9 cellular contexts compared by ENCODE assay signal in the genomic region with DNA sequence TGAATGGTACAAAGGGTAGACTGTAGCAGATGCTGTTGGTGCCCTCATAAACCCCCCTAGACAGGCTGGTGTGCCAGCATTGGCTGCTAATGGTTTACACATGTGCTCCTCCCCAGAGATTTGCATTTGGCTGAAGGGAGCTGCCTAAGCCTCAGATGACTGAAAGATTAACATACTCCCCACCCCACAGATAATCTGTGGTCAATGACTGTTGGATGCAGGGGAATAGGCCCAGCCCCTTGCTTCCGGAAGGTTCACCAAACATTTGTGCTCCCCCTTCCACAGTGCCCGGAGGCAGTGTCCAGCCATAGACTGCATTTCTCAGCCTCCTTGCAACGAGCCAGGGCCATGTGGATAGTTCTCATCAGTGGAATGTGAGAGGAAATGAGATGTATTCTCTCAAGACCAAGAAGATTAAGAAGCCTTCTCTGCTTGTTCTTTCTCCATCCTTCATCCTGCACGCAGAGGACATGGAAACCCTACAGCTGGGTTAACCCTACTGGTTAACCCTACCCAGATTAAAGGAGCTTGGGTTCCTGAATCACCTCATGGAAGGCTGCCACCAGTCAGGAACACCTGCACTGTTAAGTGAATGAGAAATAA.
DNase-seq lines count a peak whose midpoint lies in the region; ATAC-seq and TF ChIP-seq lines count a peak whose summit lies in the region.
"Had no signal": no experiment of that assay in that cellular context is flagged by ENCODE, and none has a peak within 500 bp of the region (broad histone marks: within the 10 kb centered on the region; RNA-seq: fewer than 3 reads in every experiment).

No MANE protein-coding gene starts in this region.

- intact Hi-C loops in esophagus muscularis mucosa (cut with DNase I): no loop called here
- intact Hi-C loops in thyroid gland (cut with DNase I): no loop called here

- H3K27ac Mint-ChIP-seq in activated naive CD4-positive, alpha-beta T cell treated with anti-CD3 and anti-CD28 coated beads, Interleukin-2, amount 10 ng/mL, durations not matched to agents 7 days and 5 days: no peak overlapping the region

- H3K9me3 ChIP-seq in esophagus muscularis mucosa: no peaks in the 10 kb centered on the region
- no peaks in the 10 kb centered on the region for H3K9me3 ChIP-seq in thyroid gland

- H3K36me3 ChIP-seq in esophagus muscularis mucosa (no peaks in the 10 kb centered on the region), thyroid gland (no peaks in the 10 kb centered on the region)

- CTCF ChIA-PET in activated naive CD4-positive, alpha-beta T cell treated with anti-CD3 and anti-CD28 coated beads, Interleukin-2, amount 10 ng/mL, durations not matched to agents 7 days and 5 days (lab: Charles Lee): interaction anchor here (0.8 to 15.8 kb wide), 7 partner anchors 22 to 129 kb away, joined by 3 to 298 read pairs (median 4); partner anchors contain the start of gene LMNB1

- TF ChIP-seq POLR2A in esophagus muscularis mucosa (IDR thresholded peaks at IDR 0.05; ENCODE audit: low read depth) (no peak), thyroid gland (IDR thresholded peaks at IDR 0.05) (no peak)

- no peak overlapping the region for H3K4me3 Mint-ChIP-seq in activated naive CD4-positive, alpha-beta T cell treated with anti-CD3 and anti-CD28 coated beads, Interleukin-2, amount 10 ng/mL, durations not matched to agents 7 days and 5 days

- TF ChIP-seq EP300 in esophagus muscularis mucosa (IDR thresholded peaks at IDR 0.05): no peak

- H3K4me1 Mint-ChIP-seq in activated naive CD4-positive, alpha-beta T cell treated with anti-CD3 and anti-CD28 coated beads, Interleukin-2, amount 10 ng/mL, durations not matched to agents 7 days and 5 days: peaks cover 23% of the 10 kb centered on the region

- TF ChIP-seq CTCF in fibroblast of villous mesenchyme (IDR thresholded peaks at IDR 0.05; ENCODE audit: insufficient read depth, low read depth, low read length) (no peak), esophagus muscularis mucosa (IDR thresholded peaks at IDR 0.05) (no peak), thyroid gland (IDR thresholded peaks at IDR 0.05) (no peak)

- H3K4me3 ChIP-seq in fibroblast of villous mesenchyme (ENCODE audit: low read depth, low read length) (no peak overlapping the region), esophagus muscularis mucosa (no peak overlapping the region), thyroid gland (replicated peaks in 1 of 3) (no peak overlapping the region)

- H3K4me1 ChIP-seq in esophagus muscularis mucosa: no peaks in the 10 kb centered on the region
- H3K4me1 ChIP-seq in thyroid gland: no peaks in the 10 kb centered on the region
- H3K4me1 ChIP-seq: parathyroid adenoma had no signal

- WGBS in esophagus muscularis mucosa: 49% methylated on average over 3 of the region's 4 CpGs
- 46 to 55% methylated on average over 4 of the region's 4 CpGs for WGBS in thyroid gland, 2 donors

- no peaks in the 10 kb centered on the region for H3K36me3 Mint-ChIP-seq in activated naive CD4-positive, alpha-beta T cell treated with anti-CD3 and anti-CD28 coated beads, Interleukin-2, amount 10 ng/mL, durations not matched to agents 7 days and 5 days

- H3K27ac ChIP-seq in esophagus muscularis mucosa (replicated peaks in 1 of 4) (no peak overlapping the region), thyroid gland (no peak overlapping the region)
- H3K27ac ChIP-seq: parathyroid adenoma had no signal

- DNase-seq in NCI-H526 (lab: John Stamatoyannopoulos, UW) (peak; percentile 83 to 84), fibroblast of villous mesenchyme (ENCODE audit: low read depth) (peak; percentile 36), esophagus muscularis mucosa (ENCODE audit: extremely low spot score) (no peak), thyroid gland (no peak), germinal center (ENCODE audit: low spot score) (no peak)
- DNase-seq in activated naive CD4-positive, alpha-beta T cell treated with anti-CD3 and anti-CD28 coated beads, Interleukin-2, amount 10 ng/mL, durations not matched to agents 7 days and 5 days: no peak

- H3K27me3 ChIP-seq in esophagus muscularis mucosa: peaks cover 0 to 12% (median 0%) of the 10 kb centered on the region in 4 donors
- H3K27me3 ChIP-seq in thyroid gland: no peaks in the 10 kb centered on the region

- peak; percentile 64 for ATAC-seq in GM18511 (IDR thresholded peaks at IDR 0.05; ENCODE audit: unreplicated experiment)
- peak; percentile 65 for ATAC-seq in HG02678 (IDR thresholded peaks at IDR 0.05; ENCODE audit: unreplicated experiment)

- H3K27me3 Mint-ChIP-seq in activated naive CD4-positive, alpha-beta T cell treated with anti-CD3 and anti-CD28 coated beads, Interleukin-2, amount 10 ng/mL, durations not matched to agents 7 days and 5 days: peaks cover 8% of the 10 kb centered on the region

- H3K9me3 Mint-ChIP-seq in activated naive CD4-positive, alpha-beta T cell treated with anti-CD3 and anti-CD28 coated beads, Interleukin-2, amount 10 ng/mL, durations not matched to agents 7 days and 5 days: no peaks in the 10 kb centered on the region

Comparison
In these comparisons a context has a peak if more than half of its experiments do, and no peak if none do; other contexts are left out.
1. DNase-seq: peak in NCI-H526 (2 of 2) and fibroblast of villous mesenchyme (single experiment); none in esophagus muscularis mucosa (single experiment), activated naive CD4-positive, alpha-beta T cell treated with anti-CD3 and anti-CD28 coated beads, Interleukin-2, amount 10 ng/mL, durations not matched to agents 7 days and 5 days (single experiment), thyroid gland (0 of 2) and germinal center (single experiment).